8 cellular contexts compared by ENCODE assay signal in genomic region chr9:134024828-134025605, GRCh38. TPM values are rescaled to one million over a fixed set of nuclear protein-coding genes. Genes with fewer than 3 reads are reported as not detected.
DNase-seq lines count a peak whose midpoint lies in the region; ATAC-seq and FAIRE-seq lines count a peak whose summit lies in the region.

Gene BRD3OS, plus strand, starts transcription at chr9:134025481. Its CDS starts 1,267 bp downstream, at chr9:134026748.

- H4K91ac ChIP-seq in mesenchymal stem cell (ENCODE audit: low read length), result no peak within 1 kb of the TSS

- H3K4me3 Mint-ChIP-seq in CD4-positive, alpha-beta memory T cell, result peak within 1 kb of the TSS; percentile 78 to 86 (median 82)

- H2AFZ ChIP-seq in mesenchymal stem cell (ENCODE audit: low read depth, low read length), result peak within 1 kb of the TSS; percentile 83

- POLR2A ChIA-PET in CD4-positive, alpha-beta memory T cell (lab: Charles Lee; ENCODE audit: partially characterized antibody), result interaction anchor here (1.1 to 3.6 kb wide), 7 partner anchors 16 to 382 kb away, joined by 3 to 26 read pairs (median 7); partner anchors contain the start of genes RNU6ATAC and WDR5

- H2BK12ac ChIP-seq in mesenchymal stem cell (ENCODE audit: low read length in 2 of 2), result peak within 1 kb of the TSS in 1 of 2 experiments; percentile 6

- H3K4ac ChIP-seq in mesenchymal stem cell (ENCODE audit: low read depth in 1 of 2, low read length in 2 of 2), result no peak within 1 kb of the TSS

- H3K9me3 Mint-ChIP-seq in CD4-positive, alpha-beta memory T cell, result no peaks in the 10 kb centered on the region

- peaks cover 3 to 22% (median 7%) of the 10 kb centered on the region in 4 donors for H3K4me1 Mint-ChIP-seq in CD4-positive, alpha-beta memory T cell

- intact Hi-C loops in CD4-positive, alpha-beta memory T cell (cut with micrococcal nuclease), result loop anchor here (1.0 kb wide), 4 partner anchors 33 to 139 kb away; partner anchors contain the start of genes BRD3, RNU6ATAC and VAV2

- peak; percentile 70 for ATAC-seq in GM21360 (IDR thresholded peaks at IDR 0.05; ENCODE audit: unreplicated experiment)

- peak within 1 kb of the TSS; percentile 27 for H2BK120ac ChIP-seq in mesenchymal stem cell (ENCODE audit: low read depth, low read length)

- peak; percentile 97 for FAIRE-seq in HTR-8/SVneo (lab: Jason Lieb, UNC)

- CTCF ChIA-PET in CD4-positive, alpha-beta memory T cell (lab: Charles Lee; ENCODE audit: partially characterized antibody), result interaction anchor here (0.7 to 2.4 kb wide), 3 partner anchors 31 to 242 kb away, joined by 3 to 10 read pairs (median 3); no protein-coding TSS in a partner anchor

- DNase-seq in CD4-positive, alpha-beta memory T cell, result peak; percentile 89 to 96 (median 93)
- peak; percentile 90 for DNase-seq in HTR-8/SVneo (ENCODE audit: insufficient read length, low spot score)
- peak; percentile 99 for DNase-seq in NT2/D1 (ENCODE audit: low read depth, low spot score)
- DNase-seq in activated CD8-positive, alpha-beta memory T cell treated with anti-CD3 and anti-CD28 coated beads for 48 hours (ENCODE audit: low read depth in 2 of 3, low spot score in 2 of 3), result peak; percentile 45 to 79 (median 71)
- DNase-seq in mesenchymal stem cell, result peak; percentile 100
- peak; percentile 84 for DNase-seq in stimulated activated CD8-positive, alpha-beta memory T cell treated with anti-CD3 and anti-CD28 coated beads, Interleukin-12 subunit alpha, Interleukin-12 subunit beta, amount 100 ng/mL, for 24 hours (ENCODE audit: extremely low read depth)

- H3K18ac ChIP-seq in mesenchymal stem cell (ENCODE audit: low read depth in 1 of 2, low read length in 2 of 2), result peak within 1 kb of the TSS; percentile 67 to 71

- WGBS in mesenchymal stem cell, result 2% methylated on average over 41 of the region's 43 CpGs

- H3K27me3 ChIP-seq in CD4-positive, alpha-beta memory T cell (ENCODE audit: insufficient read depth, low read length), result no peaks in the 10 kb centered on the region
- H3K27me3 ChIP-seq in NT2/D1 (ENCODE audit: insufficient read depth, insufficient read length), result no peaks in the 10 kb centered on the region
- no peaks in the 10 kb centered on the region for H3K27me3 ChIP-seq in endocrine pancreas (ENCODE audit: control insufficient read depth, insufficient read depth, low read length)
- H3K27me3 ChIP-seq in mesenchymal stem cell (ENCODE audit: control insufficient read depth in 1 of 2, insufficient read depth in 1 of 2, low read length in 2 of 2), result no peaks in the 10 kb centered on the region

- H3K14ac ChIP-seq in mesenchymal stem cell (ENCODE audit: low read length in 2 of 2), result peak within 1 kb of the TSS in 1 of 2 experiments; percentile 78

- peaks cover 20% of the 10 kb centered on the region for H3K79me1 ChIP-seq in mesenchymal stem cell (replicated peaks; ENCODE audit: low read length, poor library complexity, severe bottlenecking)

- peak within 1 kb of the TSS; percentile 79 for H3K9ac ChIP-seq in NT2/D1 (ENCODE audit: insufficient read length, low read depth)
- peak within 1 kb of the TSS; percentile 57 for H3K9ac ChIP-seq in endocrine pancreas (ENCODE audit: control insufficient read depth, insufficient read depth, low read length)
- peak within 1 kb of the TSS; percentile 89 for H3K9ac ChIP-seq in mesenchymal stem cell (ENCODE audit: low read length)

- H3K27me3 Mint-ChIP-seq in CD4-positive, alpha-beta memory T cell, result no peaks in the 10 kb centered on the region

- peaks cover 0 to 2% of the 10 kb centered on the region in 2 donors for H3K36me3 Mint-ChIP-seq in CD4-positive, alpha-beta memory T cell

- H3K4me2 ChIP-seq in mesenchymal stem cell (ENCODE audit: low read length, poor library complexity, severe bottlenecking), result peak within 1 kb of the TSS; percentile 67

- H3K4me1 ChIP-seq in CD4-positive, alpha-beta memory T cell (ENCODE audit: insufficient read depth, low read length), result peaks cover 14% of the 10 kb centered on the region
- peaks cover 11% of the 10 kb centered on the region for H3K4me1 ChIP-seq in NT2/D1 (ENCODE audit: insufficient read depth, insufficient read length)
- no peaks in the 10 kb centered on the region for H3K4me1 ChIP-seq in endocrine pancreas (ENCODE audit: control insufficient read depth, insufficient read depth, low read length)
- H3K4me1 ChIP-seq in mesenchymal stem cell (ENCODE audit: control insufficient read depth, insufficient read depth, low read depth, low read length), result peaks cover 11% of the 10 kb centered on the region

- peak within 1 kb of the TSS in 1 of 2 experiments; percentile 34 for H3K23ac ChIP-seq in mesenchymal stem cell (ENCODE audit: low read length in 2 of 2)

- peak within 1 kb of the TSS; percentile 36 to 89 for H3K4me3 ChIP-seq in CD4-positive, alpha-beta memory T cell (ENCODE audit: low read length in 2 of 2)
- H3K4me3 ChIP-seq in NT2/D1 (ENCODE audit: insufficient read length, low read depth), result peak within 1 kb of the TSS; percentile 70
- peak within 1 kb of the TSS; percentile 34 for H3K4me3 ChIP-seq in endocrine pancreas (ENCODE audit: control insufficient read depth, insufficient read depth, low read length)
- H3K4me3 ChIP-seq in mesenchymal stem cell (ENCODE audit: insufficient read depth in 1 of 2, low read depth in 1 of 2, low read length in 2 of 2), result peak within 1 kb of the TSS; percentile 87 to 89

- no peaks in the 10 kb centered on the region for H3K36me3 ChIP-seq in CD4-positive, alpha-beta memory T cell (ENCODE audit: insufficient read depth, low read length)
- peaks cover 38% of the 10 kb centered on the region for H3K36me3 ChIP-seq in NT2/D1 (ENCODE audit: insufficient read depth, insufficient read length, low read length)
- no peaks in the 10 kb centered on the region for H3K36me3 ChIP-seq in endocrine pancreas (ENCODE audit: control insufficient read depth, insufficient read depth, low read length)
- peaks cover 30 to 34% of the 10 kb centered on the region in 2 experiments for H3K36me3 ChIP-seq in mesenchymal stem cell (ENCODE audit: control insufficient read depth in 1 of 2, insufficient read depth in 2 of 2, low read depth in 1 of 2, low read length in 2 of 2)

- H3K27ac Mint-ChIP-seq in CD4-positive, alpha-beta memory T cell, result peak within 1 kb of the TSS; percentile 45 to 90 (median 85)

- no peak within 1 kb of the TSS for H2BK15ac ChIP-seq in mesenchymal stem cell (ENCODE audit: low read depth, poor library complexity, severe bottlenecking)

- peak within 1 kb of the TSS; percentile 68 for H3K27ac ChIP-seq in CD4-positive, alpha-beta memory T cell (ENCODE audit: low read depth, low read length)
- peak within 1 kb of the TSS; percentile 46 for H3K27ac ChIP-seq in mesenchymal stem cell (ENCODE audit: low read length, poor library complexity, severe bottlenecking)

- H4K8ac ChIP-seq in mesenchymal stem cell (ENCODE audit: low read length), result peak within 1 kb of the TSS; percentile 19

- H3K9me3 ChIP-seq in CD4-positive, alpha-beta memory T cell (ENCODE audit: control insufficient read depth in 1 of 2, low read length in 2 of 2), result no peaks in the 10 kb centered on the region
- H3K9me3 ChIP-seq in NT2/D1 (ENCODE audit: insufficient read depth, low read length) (no peaks in the 10 kb centered on the region), endocrine pancreas (ENCODE audit: control insufficient read depth, low read length) (no peaks in the 10 kb centered on the region), mesenchymal stem cell (ENCODE audit: control insufficient read depth, low read length) (no peaks in the 10 kb centered on the region)

- no peak within 1 kb of the TSS for H2BK5ac ChIP-seq in mesenchymal stem cell (ENCODE audit: low read depth, low read length, poor library complexity, severe bottlenecking)

- no peak within 1 kb of the TSS for H2AK5ac ChIP-seq in mesenchymal stem cell (ENCODE audit: low read length, severe bottlenecking)

RNA-seq across cellular contexts. Expression of gene BRD3OS, which starts in this region (rescaled TPM):
- 10 to 100 TPM; 18.3 to 21.5 TPM for total RNA-seq in CD4-positive, alpha-beta memory T cell
- 10 to 100 TPM; 18.4 to 33.1 TPM for polyA plus RNA-seq in CD4-positive, alpha-beta memory T cell
- 23.6 TPM for polyA plus RNA-seq in mesenchymal stem cell (2013, experiment 1 of 2)
- polyA plus RNA-seq in mesenchymal stem cell (2013, experiment 2 of 2), result 26.5 TPM

Comparison
In these comparisons a context has a peak if more than half of its experiments do, and no peak if none do; other contexts are left out.
1. Peak in every context shown above with its lines: DNase-seq, ATAC-seq, H3K4me3 ChIP-seq and H3K27ac ChIP-seq.
2. H3K4me3 ChIP-seq: peak in every context shown above with its lines; median percentile 88 in mesenchymal stem cell; 70 in NT2/D1; 62 in CD4-positive, alpha-beta memory T cell; 34 in endocrine pancreas.